In the genomic region with DNA sequence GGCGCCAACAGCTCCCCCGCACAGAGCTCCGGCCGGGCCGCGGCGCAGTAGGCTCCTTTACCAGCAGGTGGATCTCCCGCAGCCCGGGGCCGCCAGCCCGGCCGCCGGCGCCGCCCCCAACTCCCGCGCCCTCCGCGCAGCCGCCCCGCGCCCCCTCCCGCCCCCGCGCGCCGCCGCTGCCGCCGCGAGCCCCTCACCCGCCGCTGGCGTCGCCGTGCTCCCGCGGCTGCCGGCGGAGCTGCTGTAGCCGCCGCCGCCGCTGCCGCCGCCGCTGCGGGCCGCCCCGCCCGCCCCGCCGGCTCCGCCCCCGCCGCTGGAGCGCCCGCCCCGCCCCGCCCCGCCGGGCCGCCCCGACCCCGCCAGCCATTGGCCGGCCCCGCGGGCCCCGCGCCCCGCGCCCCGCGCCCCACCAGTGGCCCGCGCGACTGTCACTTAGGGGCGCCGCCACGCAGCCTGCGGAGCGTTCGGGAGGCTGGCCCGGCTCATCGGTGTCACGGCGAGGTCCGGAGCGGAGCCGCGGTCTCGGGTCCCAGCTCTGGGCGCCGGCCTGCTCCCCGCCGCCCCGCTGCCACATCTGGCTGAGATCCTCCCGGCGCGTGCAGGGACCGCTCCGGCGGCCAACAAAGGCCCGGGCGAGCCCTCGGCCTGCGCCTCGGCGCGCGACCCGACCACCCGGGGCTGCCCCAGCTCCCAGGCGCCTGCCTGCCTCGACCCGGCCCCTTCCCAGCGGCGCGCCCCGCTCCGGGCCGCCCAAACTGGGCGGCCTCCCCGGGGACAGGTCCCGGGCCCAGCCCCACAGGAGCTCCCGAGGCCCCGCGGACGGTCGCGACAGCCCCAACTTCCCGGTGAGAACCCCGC, we compare ENCODE assay signal across 8 cellular contexts. TPM values are rescaled to one million over a fixed set of nuclear protein-coding genes. Genes with fewer than 3 reads are reported as not detected.
A peak's percentile ranks its signal among the peaks of the same experiment; 100 is the strongest.
DNase-seq lines count a peak whose midpoint lies in the region; ATAC-seq and TF ChIP-seq lines count a peak whose summit lies in the region.

A gene (minus strand): TSS at position 282 of the 858 bp plus-strand sequence. CDS start 4,800 bp downstream, outside the sequence.

- H3K36me3 ChIP-seq in Caco-2 (ENCODE audit: control insufficient read depth, insufficient read depth, low read length), result no peaks in the 10 kb centered on the region
- no peaks in the 10 kb centered on the region for H3K36me3 ChIP-seq in adipocyte (ENCODE audit: control insufficient read depth, insufficient read depth, low read length, severe bottlenecking)
- H3K36me3 ChIP-seq in uterus, result no peaks in the 10 kb centered on the region

- POLR2A ChIA-PET in Caco-2 (lab: Charles Lee), result interaction anchor here (0.5 to 2.8 kb wide), 7 partner anchors 12 to 116 kb away, joined by 3 to 19 read pairs (median 5); no protein-coding TSS in a partner anchor

- CTCF ChIA-PET in Caco-2 (lab: Charles Lee), result interaction anchor here (0.6 to 2.1 kb wide), 10 partner anchors 26 to 1052 kb away, joined by 3 to 21 read pairs (median 4); no protein-coding TSS in a partner anchor

- no TSS peak for BruUV-seq in Caco-2 (replicated peaks; lab: Mats Ljungman, UMichigan)

- H3K4me3 ChIP-seq in Caco-2 (ENCODE audit: low read depth, low read length), result peak within 1 kb of the TSS; percentile 82
- H3K4me3 ChIP-seq in adipocyte (ENCODE audit: low read length), result peak within 1 kb of the TSS; percentile 81
- peak within 1 kb of the TSS; percentile 47 to 93 for H3K4me3 ChIP-seq in uterus

- peak; percentile 76 for ATAC-seq in GM19395 (IDR thresholded peaks at IDR 0.05; ENCODE audit: unreplicated experiment)
- peak; percentile 97 for ATAC-seq in left ventricle myocardium superior

- H3K27me3 ChIP-seq in Caco-2 (replicated peaks; ENCODE audit: control insufficient read depth, insufficient read depth, low read length) (no peaks in the 10 kb centered on the region), adipocyte (replicated peaks; ENCODE audit: control insufficient read depth, insufficient read depth, low read length) (peaks cover 24% of the 10 kb centered on the region), uterus (no peaks in the 10 kb centered on the region)

- TF ChIP-seq CTCF in Caco-2 (IDR thresholded peaks at IDR 0.05; ENCODE audit: insufficient read depth in 1 of 2, low read depth in 1 of 2, low read length in 1 of 2, severe bottlenecking in 1 of 2, unreplicated experiment in 1 of 2), result peak in 1 of 2 experiments; percentile 16
- TF ChIP-seq CTCF in uterus (IDR thresholded peaks at IDR 0.05), result peak in 2 of 4 experiments; percentile 19 to 38

- H3K4me1 ChIP-seq in Caco-2, result peaks cover 57% of the 10 kb centered on the region
- peaks cover 10% of the 10 kb centered on the region for H3K4me1 ChIP-seq in adipocyte (ENCODE audit: control insufficient read depth, insufficient read depth, low read length)
- no peaks in the 10 kb centered on the region for H3K4me1 ChIP-seq in uterus

- DNase-seq in Caco-2 (peak; percentile 79 to 87), HK-2 (ENCODE audit: unreplicated experiment) (peak; percentile 48), SW480 (ENCODE audit: low spot score) (peak; percentile 69), adipocyte (ENCODE audit: low read depth) (peak; percentile 64), left ventricle myocardium superior (peak; percentile 92), putamen (ENCODE audit: low spot score) (peak; percentile 86), uterus (peak; percentile 63 to 71)

- H3K36me3 Mint-ChIP-seq in Caco-2 (ENCODE audit: insufficient read depth, unreplicated experiment), result no peaks in the 10 kb centered on the region

- intact Hi-C loops in Caco-2 (cut with micrococcal nuclease; ENCODE audit: unreplicated experiment) (loop anchor here (1.0 to 5.0 kb wide), 3 partner anchors 27 to 106 kb away; no protein-coding TSS in a partner anchor), left ventricle myocardium superior (cut with micrococcal nuclease) (no loop called here), uterus (cut with DNase I; ENCODE audit: low total_unique reads) (no loop called here)

- peak within 1 kb of the TSS; percentile 80 for H3K27ac Mint-ChIP-seq in Caco-2 (ENCODE audit: unreplicated experiment)

- H3K9me3 ChIP-seq in Caco-2 (no peaks in the 10 kb centered on the region), adipocyte (ENCODE audit: control insufficient read depth, low read length) (no peaks in the 10 kb centered on the region), uterus (no peaks in the 10 kb centered on the region)

- no peaks in the 10 kb centered on the region for H3K9me3 Mint-ChIP-seq in Caco-2 (ENCODE audit: unreplicated experiment)

- H3K27ac ChIP-seq in uterus, result peak within 1 kb of the TSS; percentile 81 to 86

- peak within 1 kb of the TSS; percentile 80 for H3K9ac ChIP-seq in adipocyte (ENCODE audit: low read length)

- no peaks in the 10 kb centered on the region for H3K27me3 Mint-ChIP-seq in Caco-2 (ENCODE audit: insufficient read depth, unreplicated experiment)

- TF ChIP-seq POLR2A in uterus (IDR thresholded peaks at IDR 0.05), result peak; percentile 49 to 80

- H3K4me1 Mint-ChIP-seq in Caco-2 (ENCODE audit: low read depth, unreplicated experiment), result peaks cover 33% of the 10 kb centered on the region

- peak within 1 kb of the TSS; percentile 85 for H3K4me3 Mint-ChIP-seq in Caco-2 (ENCODE audit: unreplicated experiment)

RNA-seq across cellular contexts. Expression of the gene that starts here (rescaled TPM):
- total RNA-seq in Caco-2 (2022) (63.7 and 72.3 TPM in 2 replicates), left ventricle myocardium superior (18.8 TPM), uterus (100 to 1,000 TPM in 1 of 4 donors, 10 to 100 TPM in 3; 25.9 to 107 (median 52.9) TPM)

Comparison
In these comparisons a context has a peak if more than half of its experiments do, and no peak if none do; other contexts are left out.
1. Peak in every context shown above with its lines: DNase-seq, ATAC-seq, H3K4me3 ChIP-seq and H3K27ac ChIP-seq.